In the genomic region with DNA sequence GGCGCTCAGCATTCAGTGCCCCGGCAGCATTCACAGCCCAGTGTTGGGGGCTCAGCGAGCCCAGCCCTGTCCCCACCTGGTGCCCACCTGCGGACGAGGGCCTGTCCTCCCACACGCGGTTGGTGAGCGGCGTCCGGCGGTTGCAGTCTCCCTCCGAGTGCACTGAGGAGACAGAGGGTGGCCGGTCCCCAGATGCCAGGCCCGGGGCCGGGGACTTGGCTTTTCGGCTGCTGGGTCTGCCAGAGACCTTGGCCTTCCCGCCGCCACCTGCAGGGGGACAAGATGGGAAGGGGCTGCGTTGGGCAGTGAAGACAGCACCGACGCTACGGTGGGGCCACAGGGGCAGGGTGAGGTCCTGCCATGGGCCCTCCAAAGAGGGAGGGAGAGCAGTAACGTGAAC, we compare ENCODE assay signal across 21 cellular contexts. TPM values are rescaled to one million over a fixed set of nuclear protein-coding genes. Genes with fewer than 3 reads are reported as not detected.
A peak's percentile ranks its signal among the peaks of the same experiment; 100 is the strongest.
DNase-seq lines count a peak whose midpoint lies in the region; ATAC-seq, FAIRE-seq and TF ChIP-seq lines count a peak whose summit lies in the region.
"Had no signal": no experiment of that assay in that cellular context is flagged by ENCODE, and none has a peak within 500 bp of the region (broad histone marks: within the 10 kb centered on the region; RNA-seq: fewer than 3 reads in every experiment).

No MANE protein-coding gene starts in this region.

- H3K27me3 ChIP-seq in HepG2 (ENCODE audit: control insufficient read depth in 1 of 2, insufficient read depth in 2 of 2, low read length in 2 of 2) = no peaks in the 10 kb centered on the region
- H3K27me3 ChIP-seq in right lobe of liver = no peaks in the 10 kb centered on the region
- H3K27me3 ChIP-seq in brain microvascular endothelial cell (replicated peaks) = no peaks in the 10 kb centered on the region
- H3K27me3 ChIP-seq: BLaER1 treated with 17β-estradiol and CSF1 and Interleukin-3, amounts not matched to agents 10 nM and 100 nM; Peyer's patch had no signal

- H3K9ac ChIP-seq in HepG2 (ENCODE audit: insufficient read depth, low read depth, low read length) = no peak overlapping the region
- H3K9ac ChIP-seq: BLaER1 treated with 17β-estradiol and CSF1 and Interleukin-3, amounts not matched to agents 10 nM and 100 nM had no signal

- H3K27ac Mint-ChIP-seq in progenitor cell of endocrine pancreas (peak overlapping the region; percentile 59), type B pancreatic cell (peak overlapping the region; percentile 50)

- POLR2A ChIA-PET in HepG2 (lab: Yijun Ruan, JAX) = no interaction called here

- H3K79me2 ChIP-seq in HepG2 (ENCODE audit: insufficient read depth, low read length) = no peaks in the 10 kb centered on the region

- no peak overlapping the region for H3K4me2 ChIP-seq in HepG2 (ENCODE audit: low read depth, low read length)
- H3K4me2 ChIP-seq: A549; BLaER1 treated with 17β-estradiol and CSF1 and Interleukin-3, amounts not matched to agents 10 nM and 100 nM had no signal

- no peak for FAIRE-seq in HepG2 (lab: Jason Lieb, UNC)
- FAIRE-seq: A549 had no signal

- H2AFZ ChIP-seq in HepG2 (ENCODE audit: low read length) = no peak overlapping the region

- no TSS peak for BruUV-seq in HepG2 (replicated peaks; lab: Mats Ljungman, UMichigan)

- no peak for DNase-seq in HepG2 (ENCODE audit: low spot score)
- DNase-seq in right lobe of liver = no peak
- no peak for DNase-seq in brain microvascular endothelial cell
- DNase-seq in progenitor cell of endocrine pancreas (ENCODE audit: low spot score, unreplicated experiment) = no peak
- DNase-seq in type B pancreatic cell (ENCODE audit: extremely low spot score, unreplicated experiment) = no peak
- DNase-seq in cerebellum (ENCODE audit: low spot score) = no peak
- DNase-seq: DMS79 treated with DMSO at 0.1 percent for 48 hours; HCEC 1CT; KBM-7; NCI-H1105; NCI-H2081; NCI-H2171 treated with DMSO at 0.1 percent for 48 hours; NCI-H446 treated with DMSO at 0.1 percent for 48 hours; NCI-H69; NK-92 treated with Interleukin-12 subunit alpha and Interleukin-12 subunit beta, amount 100 ng/mL, for 24 hours; Peyer's patch had no signal

- in situ Hi-C loops in HepG2 (cut with HindIII; ENCODE audit: extremely low pct_ligation_motif_present, low pct_unique_long_range_greater_than_20kb) (no loop called here), brain microvascular endothelial cell (cut with HindIII; ENCODE audit: low pct_ligation_motif_present, low sequenced_read_pairs) (no loop called here)

- H3K4me1 ChIP-seq in HepG2 (ENCODE audit: insufficient read depth, low read length) (no peaks in the 10 kb centered on the region), right lobe of liver (no peaks in the 10 kb centered on the region)
- H3K4me1 ChIP-seq: A549 had no signal

- H3K4me3 ChIP-seq in HepG2 (replicated peaks in 1 of 3; ENCODE audit: insufficient read depth in 1 of 3, low read depth in 2 of 3, low read length in 3 of 3) = no peak overlapping the region
- H3K4me3 ChIP-seq in right lobe of liver = no peak overlapping the region
- no peak overlapping the region for H3K4me3 ChIP-seq in brain microvascular endothelial cell (ENCODE audit: low read depth, low read length)
- H3K4me3 ChIP-seq: A549, Peyer's patch had no signal

- H3K4me3 Mint-ChIP-seq in progenitor cell of endocrine pancreas (ENCODE audit: low read depth) = no peak overlapping the region
- no peak overlapping the region for H3K4me3 Mint-ChIP-seq in type B pancreatic cell

- intact Hi-C loops in HepG2 (cut with micrococcal nuclease; ENCODE audit: unreplicated experiment) = no loop called here
- intact Hi-C loops in right lobe of liver (cut with DNase I) = no loop called here

- TF ChIP-seq EP300 in HepG2 (IDR thresholded peaks at IDR 0.05; ENCODE audit: low read depth in 2 of 2, low read length in 2 of 2) (no peak), HepG2 (CRISPR knock-in tag; IDR thresholded peaks at IDR 0.05; ENCODE audit: borderline replicate concordance) (no peak)

- CTCF ChIA-PET in HepG2 (lab: Yijun Ruan, JAX; ENCODE audit: low intra/inter-chr PET ratio, low total read pairs) = no interaction called here

- no peak for TF ChIP-seq RAD21 in HepG2 (CRISPR knock-in tag; IDR thresholded peaks at IDR 0.05)

- peaks cover 31% of the 10 kb centered on the region for H3K36me3 Mint-ChIP-seq in progenitor cell of endocrine pancreas (ENCODE audit: insufficient read depth)
- peaks cover 27% of the 10 kb centered on the region for H3K36me3 Mint-ChIP-seq in type B pancreatic cell

- no peak overlapping the region for H3K27ac ChIP-seq in HepG2 (ENCODE audit: extremely low read length, insufficient read depth, low read length)
- H3K27ac ChIP-seq in right lobe of liver = no peak overlapping the region
- H3K27ac ChIP-seq in brain microvascular endothelial cell = no peak overlapping the region
- H3K27ac ChIP-seq: BLaER1 treated with 17β-estradiol and CSF1 and Interleukin-3, amounts not matched to agents 10 nM and 100 nM had no signal

- no peak for TF ChIP-seq POLR2A in HepG2 (IDR thresholded peaks at IDR 0.05; ENCODE audit: insufficient read depth in 1 of 2, low read depth in 2 of 2, low read length in 2 of 2)
- TF ChIP-seq POLR2A in right lobe of liver (IDR thresholded peaks at IDR 0.05) = no peak

- H3K36me3 ChIP-seq in HepG2 (replicated peaks in 1 of 2; ENCODE audit: control insufficient read depth in 1 of 2, insufficient read depth in 2 of 2, low read length in 2 of 2) = 0 out of 5 replicates have a peak, but pooled peaks cover 4 to 13% of the 10 kb centered on the region in 2 experiments
- peaks cover 0 to 15% (median 4%) of the 10 kb centered on the region in 4 donors for H3K36me3 ChIP-seq in right lobe of liver
- H3K36me3 ChIP-seq in brain microvascular endothelial cell (replicated peaks) = peaks cover 72% of the 10 kb centered on the region

- H3K4me1 Mint-ChIP-seq in progenitor cell of endocrine pancreas (ENCODE audit: low read depth) (no peaks in the 10 kb centered on the region), type B pancreatic cell (ENCODE audit: unreplicated experiment) (peaks cover 13% of the 10 kb centered on the region)

- H4K20me1 ChIP-seq in HepG2 (ENCODE audit: insufficient read depth, low read length) = no peaks in the 10 kb centered on the region

- H3K27me3 Mint-ChIP-seq in progenitor cell of endocrine pancreas = no peaks in the 10 kb centered on the region
- no peaks in the 10 kb centered on the region for H3K27me3 Mint-ChIP-seq in type B pancreatic cell

- TF ChIP-seq CTCF in HepG2 (CRISPR knock-in tag; IDR thresholded peaks at IDR 0.05) (no peak), right lobe of liver (IDR thresholded peaks at IDR 0.05) (no peak), brain microvascular endothelial cell (IDR thresholded peaks at IDR 0.05; ENCODE audit: low read depth, low read length, missing control alignments) (peak; percentile 3), progenitor cell of endocrine pancreas (IDR thresholded peaks at IDR 0.05; ENCODE audit: unreplicated experiment) (no peak), type B pancreatic cell (conservative IDR thresholded peaks at IDR 0.05) (peak; percentile 37)

- ATAC-seq in HepG2 (no peak), right lobe of liver (no peak), HG02642 (IDR thresholded peaks at IDR 0.05; ENCODE audit: poor library complexity, unreplicated experiment) (no peak), esophagus mucosa (no peak)
- ATAC-seq: A549 had no signal

- H3K9me3 ChIP-seq in HepG2 (ENCODE audit: low read length) (peaks cover 7% of the 10 kb centered on the region), right lobe of liver (no peaks in the 10 kb centered on the region)

- H3K9me3 Mint-ChIP-seq in progenitor cell of endocrine pancreas (ENCODE audit: low read depth) (peaks cover 9% of the 10 kb centered on the region), type B pancreatic cell (peaks cover 4% of the 10 kb centered on the region)

- 97% methylated on average over 5 of the region's 23 CpGs for WGBS in HepG2 (ENCODE audit: low lambda C conversion rate)
- WGBS in right lobe of liver (ENCODE audit: insufficient coverage, low coverage, low lambda C conversion rate, missing lambda C conversion rate) = 90% methylated on average over 2 of the region's 23 CpGs

TF ChIP-seq in HepG2, 621 proteins besides CTCF, POLR2A, EP300 and RAD21 (continues in another document):
- TF ChIP-seq ATM (IDR thresholded peaks at IDR 0.05; ENCODE audit: borderline replicate concordance) (no peak), ZNF550 (CRISPR knock-in tag; IDR thresholded peaks at IDR 0.05; ENCODE audit: borderline replicate concordance) (no peak), AGO2 (optimal IDR thresholded peaks at IDR 0.05; ENCODE audit: low read depth, low read length) (peak; percentile 55)

RNA-seq across cellular contexts. Expression of a gene that starts 31.2 kb away (rescaled TPM):
- not detected in 2 replicates for total RNA-seq in HepG2 (2016; rRNA removed; fragmentation: Illumina TruSeq; extraction: Trizol)
- not detected in 2 replicates for total RNA-seq in HepG2 (2016; cell fraction: cytosol; rRNA removed; fragmentation: Illumina TruSeq; extraction: Trizol; ENCODE audit: low read depth)
- not detected in 2 replicates for total RNA-seq in HepG2 (2016; cell fraction: insoluble cytoplasmic fraction; rRNA removed; fragmentation: Illumina TruSeq; extraction: Trizol)
- not detected in 2 replicates for total RNA-seq in HepG2 (2016; cell fraction: membrane; rRNA removed; fragmentation: Illumina TruSeq; extraction: Trizol)
- total RNA-seq in HepG2 (2016; cell fraction: nucleus; rRNA removed; fragmentation: Illumina TruSeq; extraction: Trizol) = not detected in 2 replicates
- polyA plus RNA-seq in HepG2 (2011; rRNA removed) = not detected in 2 replicates
- polyA plus RNA-seq in HepG2 (2011; cell fraction: cytosol; rRNA removed) = not detected in 2 replicates
- polyA plus RNA-seq in HepG2 (2011; cell fraction: nucleus; rRNA removed) = not detected in 2 replicates
- polyA plus RNA-seq in HepG2 (2012) = not detected in 2 replicates
- not detected in 2 replicates for polyA plus RNA-seq in HepG2 (2016; cell fraction: cytosol; fragmentation: Illumina TruSeq; extraction: Trizol; ENCODE audit: low read depth)
- not detected in 2 replicates for polyA plus RNA-seq in HepG2 (2016; cell fraction: insoluble cytoplasmic fraction; fragmentation: Illumina TruSeq; extraction: Trizol; ENCODE audit: low read depth)
- polyA plus RNA-seq in HepG2 (2016; cell fraction: membrane; fragmentation: Illumina TruSeq; extraction: Trizol; ENCODE audit: low read depth) = not detected in 2 replicates
- polyA plus RNA-seq in HepG2 (2016; cell fraction: nucleus; fragmentation: Illumina TruSeq; extraction: Trizol; ENCODE audit: insufficient read depth, low read depth) = not detected in 2 replicates
- not detected in 2 replicates for polyA minus RNA-seq in HepG2 (2011; rRNA and poly(A)+ RNA removed; ENCODE audit: low replicate concordance)
- not detected in 2 replicates for polyA minus RNA-seq in HepG2 (2011; cell fraction: cytosol; rRNA and poly(A)+ RNA removed)
- polyA minus RNA-seq in HepG2 (2011; cell fraction: nucleus; rRNA and poly(A)+ RNA removed) = not detected in 2 replicates
- under 1 TPM in 2 of 6 experiments, not detected in 4; 0.12 to 0.31 TPM for total RNA-seq in right lobe of liver
- total RNA-seq in progenitor cell of endocrine pancreas = 19.0 and 20.8 TPM in 2 replicates
- total RNA-seq in type B pancreatic cell (ENCODE audit: low replicate concordance) = 19.7 and 57.4 TPM in 2 replicates
- total RNA-seq in esophagus mucosa = not detected
- 8.5 TPM for total RNA-seq in cerebellum
- total RNA-seq: SK-MEL-5 had no signal
- polyA plus RNA-seq: A549 had no signal

Comparison
In these comparisons a context has a peak if more than half of its experiments do, and no peak if none do; other contexts are left out.
1. CTCF ChIP-seq: peak in brain microvascular endothelial cell (single experiment) and type B pancreatic cell (single experiment); none in HepG2 (single experiment), right lobe of liver (0 of 4) and progenitor cell of endocrine pancreas (single experiment).